In genomic region chr3:34017757-34018156, GRCh38 we compare ENCODE assay signal across 16 cellular contexts.
DNase-seq lines count a peak whose midpoint lies in the region; ATAC-seq and TF ChIP-seq lines count a peak whose summit lies in the region.
"Had no signal": no experiment of that assay in that cellular context is flagged by ENCODE, and none has a peak within 500 bp of the region (broad histone marks: within the 10 kb centered on the region; RNA-seq: fewer than 3 reads in every experiment).

No MANE protein-coding gene starts in this region.

- H3K4me3 ChIP-seq in BLaER1: peak overlapping the region; percentile 44; the same call in 1 of the 2 replicates
- no peak overlapping the region for H3K4me3 ChIP-seq in IMR-90 (ENCODE audit: insufficient read depth, low read depth, low read length)
- no peak overlapping the region for H3K4me3 ChIP-seq in endodermal cell (ENCODE audit: low read length)
- H3K4me3 ChIP-seq: SJCRH30 had no signal

- no TSS peak for BruUV-seq in IMR-90 (replicated peaks; lab: Mats Ljungman, UMichigan)

- peaks cover 4% of the 10 kb centered on the region for H3K27me3 Mint-ChIP-seq in activated CD8-positive, alpha-beta T cell treated with anti-CD3 and anti-CD28 coated beads, Interleukin-2, amount 10 ng/mL, durations not matched to agents 7 days and 5 days (ENCODE audit: low read depth)
- H3K27me3 Mint-ChIP-seq in activated CD8-positive, alpha-beta T cell treated with anti-CD3 and anti-CD28 coated beads for 36 hours: no peaks in the 10 kb centered on the region
- H3K27me3 Mint-ChIP-seq in central memory CD8-positive, alpha-beta T cell: no peaks in the 10 kb centered on the region
- peaks cover 77% of the 10 kb centered on the region for H3K27me3 Mint-ChIP-seq in endodermal cell (ENCODE audit: insufficient read depth)

- H4K5ac ChIP-seq in IMR-90 (ENCODE audit: low read depth, low read length): no peak overlapping the region

- H2AFZ ChIP-seq in IMR-90 (replicated peaks; ENCODE audit: low read length, poor library complexity): no peak overlapping the region

- peak overlapping the region; percentile 86 for H3K27ac Mint-ChIP-seq in activated CD8-positive, alpha-beta T cell treated with anti-CD3 and anti-CD28 coated beads, Interleukin-2, amount 10 ng/mL, durations not matched to agents 7 days and 5 days
- no peak overlapping the region for H3K27ac Mint-ChIP-seq in activated CD8-positive, alpha-beta T cell treated with anti-CD3 and anti-CD28 coated beads for 36 hours
- peak overlapping the region; percentile 39 for H3K27ac Mint-ChIP-seq in central memory CD8-positive, alpha-beta T cell (ENCODE audit: low read depth)
- no peak overlapping the region for H3K27ac Mint-ChIP-seq in endodermal cell
- H3K27ac Mint-ChIP-seq: HFFc6 had no signal

- H3K4me1 ChIP-seq in BLaER1 (peaks cover 98% of the 10 kb centered on the region), IMR-90 (ENCODE audit: control insufficient read depth, insufficient read depth, low read length) (peaks cover 10% of the 10 kb centered on the region), endodermal cell (ENCODE audit: control insufficient read depth, insufficient read depth, low read length) (peaks cover 12% of the 10 kb centered on the region)
- H3K4me1 ChIP-seq: SJCRH30 had no signal

- H3K36me3 ChIP-seq in BLaER1: no peaks in the 10 kb centered on the region
- no peaks in the 10 kb centered on the region for H3K36me3 ChIP-seq in IMR-90 (ENCODE audit: control insufficient read depth, insufficient read depth, low read length)
- H3K36me3 ChIP-seq in endodermal cell (ENCODE audit: control insufficient read depth, insufficient read depth, low read length): no peaks in the 10 kb centered on the region
- H3K36me3 ChIP-seq: SJCRH30 had no signal

- H2BK20ac ChIP-seq in IMR-90 (ENCODE audit: low read depth, low read length): no peak overlapping the region

- H3K9me3 ChIP-seq in BLaER1 (no peaks in the 10 kb centered on the region), IMR-90 (ENCODE audit: control insufficient read depth, insufficient read depth, low read length) (no peaks in the 10 kb centered on the region), endodermal cell (ENCODE audit: control insufficient read depth, low read length) (peaks cover 9% of the 10 kb centered on the region)
- H3K9me3 ChIP-seq: SJCRH30 had no signal

- no peak overlapping the region for H4K8ac ChIP-seq in IMR-90 (ENCODE audit: low read depth in 2 of 2, low read length in 2 of 2)

- CTCF ChIA-PET in activated CD8-positive, alpha-beta T cell treated with anti-CD3 and anti-CD28 coated beads, Interleukin-2, amount 10 ng/mL, durations not matched to agents 7 days and 5 days (lab: Charles Lee): interaction anchor here (0.9 to 4.0 kb wide), 2 partner anchors 134 kb away, joined by 3 to 27 read pairs; no protein-coding TSS in a partner anchor
- CTCF ChIA-PET in activated CD8-positive, alpha-beta T cell treated with anti-CD3 and anti-CD28 coated beads for 36 hours (lab: Charles Lee): interaction anchor here (0.8 to 2.6 kb wide), 2 partner anchors 12 to 134 kb away, joined by 3 to 16 read pairs; no protein-coding TSS in a partner anchor
- CTCF ChIA-PET in IMR-90 (lab: Yijun Ruan, JAX): interaction anchor here (0.9 to 1.2 kb wide), 2 partner anchors 26 to 103 kb away, joined by 3 to 7 read pairs; no protein-coding TSS in a partner anchor

- H4K91ac ChIP-seq in IMR-90 (ENCODE audit: insufficient read depth, low read depth, low read length): no peak overlapping the region

- H3K56ac ChIP-seq in IMR-90 (ENCODE audit: extremely low read depth, insufficient read depth, low read length): no peak overlapping the region

- peak overlapping the region; percentile 23; the same call in 1 of the 2 replicates for H2BK120ac ChIP-seq in IMR-90 (ENCODE audit: low read depth, low read length)

- no peak overlapping the region for H2AK5ac ChIP-seq in IMR-90 (ENCODE audit: low read depth, low read length)

- H3K27ac ChIP-seq in BLaER1 (peak overlapping the region; percentile 79), IMR-90 (ENCODE audit: insufficient read depth, low read length) (no peak overlapping the region), endodermal cell (ENCODE audit: low read depth, low read length) (no peak overlapping the region)
- H3K27ac ChIP-seq: RWPE1, SJCRH30 had no signal

- no peak overlapping the region for H3K4me3 Mint-ChIP-seq in activated CD8-positive, alpha-beta T cell treated with anti-CD3 and anti-CD28 coated beads, Interleukin-2, amount 10 ng/mL, durations not matched to agents 7 days and 5 days
- H3K4me3 Mint-ChIP-seq in activated CD8-positive, alpha-beta T cell treated with anti-CD3 and anti-CD28 coated beads for 36 hours: no peak overlapping the region
- H3K4me3 Mint-ChIP-seq in central memory CD8-positive, alpha-beta T cell: peak overlapping the region; percentile 45
- H3K4me3 Mint-ChIP-seq in endodermal cell: no peak overlapping the region
- H3K4me3 Mint-ChIP-seq: HFFc6 had no signal

- in situ Hi-C loops in IMR-90 (cut with MboI; ENCODE audit: low sequenced_read_pairs): no loop called here

- no peak for TF ChIP-seq POLR2A in IMR-90 (IDR thresholded peaks at IDR 0.05; ENCODE audit: low read depth, low read length)

- H4K20me1 ChIP-seq in BLaER1: no peaks in the 10 kb centered on the region
- no peaks in the 10 kb centered on the region for H4K20me1 ChIP-seq in IMR-90 (ENCODE audit: insufficient read depth, low read length)

- H3K9ac ChIP-seq in BLaER1 (no peak overlapping the region), IMR-90 (ENCODE audit: low read depth, low read length) (no peak overlapping the region), endodermal cell (ENCODE audit: extremely low read depth, low read length, poor library complexity, severe bottlenecking) (no peak overlapping the region)

- dilution Hi-C loops in IMR-90 (cut with HindIII; ENCODE audit: low sequenced_read_pairs, unreplicated experiment): no loop called here

- no peak overlapping the region; the same call in 2 of the 3 replicates for H2BK15ac ChIP-seq in IMR-90 (ENCODE audit: low read depth, low read length)

- no peak for TF ChIP-seq CTCF in activated CD8-positive, alpha-beta T cell treated with anti-CD3 and anti-CD28 coated beads for 36 hours (IDR thresholded peaks at IDR 0.05)
- TF ChIP-seq CTCF in IMR-90 (conservative IDR thresholded peaks at IDR 0.05; ENCODE audit: low read depth, low read length) (no peak), endodermal cell (conservative IDR thresholded peaks at IDR 0.05) (no peak)

- peak overlapping the region; percentile 88 for H3K4me2 ChIP-seq in BLaER1
- H3K4me2 ChIP-seq in IMR-90 (ENCODE audit: low read depth, low read length): no peak overlapping the region

- POLR2A ChIA-PET in activated CD8-positive, alpha-beta T cell treated with anti-CD3 and anti-CD28 coated beads, Interleukin-2, amount 10 ng/mL, durations not matched to agents 7 days and 5 days (lab: Charles Lee): no interaction called here
- POLR2A ChIA-PET in activated CD8-positive, alpha-beta T cell treated with anti-CD3 and anti-CD28 coated beads for 36 hours (lab: Charles Lee): no interaction called here
- POLR2A ChIA-PET in IMR-90 (lab: Charles Lee; ENCODE audit: unreplicated experiment): interaction anchor here (0.5 kb wide), 1 partner anchor 10 kb away, joined by 3 read pairs; no protein-coding TSS in a partner anchor

- no peak overlapping the region for H2AK9ac ChIP-seq in IMR-90 (replicated peaks; ENCODE audit: low read depth, low read length, poor library complexity)

- no peak overlapping the region for H3K23ac ChIP-seq in IMR-90 (ENCODE audit: low read depth, low read length)

- H3K9me3 Mint-ChIP-seq in activated CD8-positive, alpha-beta T cell treated with anti-CD3 and anti-CD28 coated beads, Interleukin-2, amount 10 ng/mL, durations not matched to agents 7 days and 5 days (ENCODE audit: insufficient read depth): no peaks in the 10 kb centered on the region
- H3K9me3 Mint-ChIP-seq in activated CD8-positive, alpha-beta T cell treated with anti-CD3 and anti-CD28 coated beads for 36 hours: no peaks in the 10 kb centered on the region
- H3K9me3 Mint-ChIP-seq in central memory CD8-positive, alpha-beta T cell: no peaks in the 10 kb centered on the region
- no peaks in the 10 kb centered on the region for H3K9me3 Mint-ChIP-seq in endodermal cell
- H3K9me3 Mint-ChIP-seq: HFFc6 had no signal

- H3K18ac ChIP-seq in IMR-90 (ENCODE audit: low read depth, low read length): no peak overlapping the region

- no peak overlapping the region for H2BK5ac ChIP-seq in IMR-90 (ENCODE audit: low read depth, low read length, poor library complexity, severe bottlenecking)

- intact Hi-C loops in activated CD8-positive, alpha-beta T cell treated with anti-CD3 and anti-CD28 coated beads for 36 hours (cut with micrococcal nuclease): no loop called here
- intact Hi-C loops in IMR-90 (cut with micrococcal nuclease) (loop anchor here (10.0 kb wide), 1 partner anchor 103 kb away; no protein-coding TSS in a partner anchor), sciatic nerve (cut with DNase I) (no loop called here), posterior cingulate gyrus (cut with DNase I) (no loop called here)

- no peak overlapping the region for H3K14ac ChIP-seq in IMR-90 (replicated peaks; ENCODE audit: low read depth, low read length)

- DNase-seq in activated CD8-positive, alpha-beta T cell treated with anti-CD3 and anti-CD28 coated beads, Interleukin-2, amount 10 ng/mL, durations not matched to agents 7 days and 5 days: no peak
- no peak for DNase-seq in activated CD8-positive, alpha-beta T cell treated with anti-CD3 and anti-CD28 coated beads for 36 hours
- no peak for DNase-seq in IMR-90
- no peak for DNase-seq in central memory CD8-positive, alpha-beta T cell (ENCODE audit: low spot score in 2 of 2)
- DNase-seq in endodermal cell: no peak
- no peak for DNase-seq in sciatic nerve (ENCODE audit: low spot score)
- no peak for DNase-seq in posterior cingulate gyrus
- DNase-seq: EL, HFFc6, NCI-H146, NCI-H226, NCI-H526, SJCRH30 had no signal

- TF ChIP-seq RAD21 in IMR-90 (IDR thresholded peaks at IDR 0.05; ENCODE audit: low read length): no peak

- H3K79me1 ChIP-seq in IMR-90 (ENCODE audit: low read depth in 1 of 2, low read length in 2 of 2): no peaks in the 10 kb centered on the region

- peaks cover 7% of the 10 kb centered on the region for H3K9me1 ChIP-seq in IMR-90 (ENCODE audit: insufficient read depth, low read length)

- H3K4me1 Mint-ChIP-seq in activated CD8-positive, alpha-beta T cell treated with anti-CD3 and anti-CD28 coated beads, Interleukin-2, amount 10 ng/mL, durations not matched to agents 7 days and 5 days (ENCODE audit: low read depth): peaks cover 28% of the 10 kb centered on the region
- peaks cover 28% of the 10 kb centered on the region for H3K4me1 Mint-ChIP-seq in activated CD8-positive, alpha-beta T cell treated with anti-CD3 and anti-CD28 coated beads for 36 hours (ENCODE audit: low read depth)
- H3K4me1 Mint-ChIP-seq in central memory CD8-positive, alpha-beta T cell: peaks cover 32% of the 10 kb centered on the region
- peaks cover 27% of the 10 kb centered on the region for H3K4me1 Mint-ChIP-seq in endodermal cell

- no peaks in the 10 kb centered on the region for H3K27me3 ChIP-seq in BLaER1
- no peaks in the 10 kb centered on the region for H3K27me3 ChIP-seq in IMR-90 (ENCODE audit: control insufficient read depth, insufficient read depth, low read length)
- peaks cover 77% of the 10 kb centered on the region for H3K27me3 ChIP-seq in endodermal cell (ENCODE audit: control insufficient read depth, insufficient read depth, low read length, poor library complexity, severe bottlenecking)
- H3K27me3 ChIP-seq: SJCRH30 had no signal

- H3K36me3 Mint-ChIP-seq in activated CD8-positive, alpha-beta T cell treated with anti-CD3 and anti-CD28 coated beads, Interleukin-2, amount 10 ng/mL, durations not matched to agents 7 days and 5 days (ENCODE audit: low read depth): peaks cover 2% of the 10 kb centered on the region
- no peaks in the 10 kb centered on the region for H3K36me3 Mint-ChIP-seq in activated CD8-positive, alpha-beta T cell treated with anti-CD3 and anti-CD28 coated beads for 36 hours (ENCODE audit: low read depth)
- H3K36me3 Mint-ChIP-seq in central memory CD8-positive, alpha-beta T cell (ENCODE audit: insufficient read depth): no peaks in the 10 kb centered on the region
- no peaks in the 10 kb centered on the region for H3K36me3 Mint-ChIP-seq in endodermal cell (ENCODE audit: low read depth)
- H3K36me3 Mint-ChIP-seq: CD4-positive, CD25-positive, alpha-beta regulatory T cell had no signal

- ATAC-seq in activated CD8-positive, alpha-beta T cell treated with anti-CD3 and anti-CD28 coated beads, Interleukin-2, amount 10 ng/mL, durations not matched to agents 7 days and 5 days: no peak
- no peak for ATAC-seq in activated CD8-positive, alpha-beta T cell treated with anti-CD3 and anti-CD28 coated beads for 36 hours
- no peak for ATAC-seq in IMR-90 (ENCODE audit: low read depth)
- no peak for ATAC-seq in central memory CD8-positive, alpha-beta T cell (replicated peaks; ENCODE audit: extremely low read depth, poor library complexity, severe bottlenecking)
- ATAC-seq in sciatic nerve: no peak

- H3K4ac ChIP-seq in IMR-90 (ENCODE audit: low read depth, low read length): no peak overlapping the region

Comparison
In these comparisons a context has a peak if more than half of its experiments do, and no peak if none do; other contexts are left out.
1. H3K27ac Mint-ChIP-seq: peak in activated CD8-positive, alpha-beta T cell treated with anti-CD3 and anti-CD28 coated beads, Interleukin-2, amount 10 ng/mL, durations not matched to agents 7 days and 5 days (single experiment) and central memory CD8-positive, alpha-beta T cell (single experiment); none in activated CD8-positive, alpha-beta T cell treated with anti-CD3 and anti-CD28 coated beads for 36 hours (single experiment) and endodermal cell (single experiment).